In the genomic region with DNA sequence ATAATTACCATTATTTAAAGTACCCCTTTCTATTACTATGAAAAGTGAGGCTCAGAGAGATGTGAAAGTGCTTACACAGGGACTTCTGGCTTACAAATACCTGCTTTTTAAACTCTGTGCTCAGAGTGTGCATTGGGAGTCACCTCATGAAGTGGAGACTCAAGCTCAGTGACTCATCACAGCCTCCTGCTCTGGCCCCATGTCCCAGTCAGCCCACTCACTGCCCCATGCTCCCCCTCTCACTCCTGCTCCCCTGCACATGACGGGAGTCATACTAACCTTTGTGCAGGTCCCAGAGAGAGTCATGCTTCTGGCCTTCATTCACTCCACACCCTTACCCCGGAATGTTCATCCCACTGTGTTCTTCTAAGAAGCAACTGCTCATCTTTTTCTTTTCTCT, we compare ENCODE assay signal across 1 cellular context.
TF ChIP-seq lines count a peak whose summit lies in the region.

No MANE protein-coding gene starts in this region.

TF ChIP-seq in IMR-90, 13 proteins besides CTCF, POLR2A, EP300 and RAD21 (continued from another document):
- TF ChIP-seq, protein P1, sequence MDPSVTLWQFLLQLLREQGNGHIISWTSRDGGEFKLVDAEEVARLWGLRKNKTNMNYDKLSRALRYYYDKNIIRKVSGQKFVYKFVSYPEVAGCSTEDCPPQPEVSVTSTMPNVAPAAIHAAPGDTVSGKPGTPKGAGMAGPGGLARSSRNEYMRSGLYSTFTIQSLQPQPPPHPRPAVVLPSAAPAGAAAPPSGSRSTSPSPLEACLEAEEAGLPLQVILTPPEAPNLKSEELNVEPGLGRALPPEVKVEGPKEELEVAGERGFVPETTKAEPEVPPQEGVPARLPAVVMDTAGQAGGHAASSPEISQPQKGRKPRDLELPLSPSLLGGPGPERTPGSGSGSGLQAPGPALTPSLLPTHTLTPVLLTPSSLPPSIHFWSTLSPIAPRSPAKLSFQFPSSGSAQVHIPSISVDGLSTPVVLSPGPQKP (IDR thresholded peaks at IDR 0.05; ENCODE audit: borderline replicate concordance, low read depth, low read length): no peak
- TF ChIP-seq MAFK (IDR thresholded peaks at IDR 0.05; ENCODE audit: low read depth, low read length): no peak
- no peak for TF ChIP-seq FOS (IDR thresholded peaks at IDR 0.05; ENCODE audit: low read depth, low read length)
- TF ChIP-seq USF2 (IDR thresholded peaks at IDR 0.05; ENCODE audit: low read depth, low read length): no peak
- 0 out of 2 replicates have a peak, but pooled peaks have one; percentile 13 for TF ChIP-seq BHLHE40 (IDR thresholded peaks at IDR 0.05; ENCODE audit: low read depth, low read length)
